In genomic region chr5:176400382-176401156, GRCh38 we compare ENCODE assay signal across 15 cellular contexts. TPM values are rescaled to one million over a fixed set of nuclear protein-coding genes. Genes with fewer than 3 reads are reported as not detected.
DNase-seq lines count a peak whose midpoint lies in the region; ATAC-seq and TF ChIP-seq lines count a peak whose summit lies in the region.
"Had no signal": no experiment of that assay in that cellular context is flagged by ENCODE, and none has a peak within 500 bp of the region (broad histone marks: within the 10 kb centered on the region; RNA-seq: fewer than 3 reads in every experiment).

No MANE protein-coding gene starts in this region.

- no peaks in the 10 kb centered on the region for H3K27me3 Mint-ChIP-seq in progenitor cell of endocrine pancreas

- H3K27ac Mint-ChIP-seq in progenitor cell of endocrine pancreas: peak overlapping the region; percentile 92
- H3K27ac Mint-ChIP-seq: activated CD8-positive, alpha-beta T cell treated with anti-CD3 and anti-CD28 coated beads, Interleukin-2, amount 10 ng/mL, durations not matched to agents 7 days and 5 days had no signal

- no peak overlapping the region for H3K4me3 ChIP-seq in right cardiac atrium (ENCODE audit: low read length)
- H3K4me3 ChIP-seq in ovary: no peak overlapping the region
- H3K4me3 ChIP-seq: ascending aorta, thoracic aorta had no signal

- peaks cover 3% of the 10 kb centered on the region for H3K36me3 Mint-ChIP-seq in progenitor cell of endocrine pancreas (ENCODE audit: insufficient read depth)

- DNase-seq in ELF-1 (ENCODE audit: low read depth, low spot score) (peak; percentile 48), SW480 (ENCODE audit: low spot score) (peak; percentile 96), right cardiac atrium (peak in 2 of 3 donors; percentile 65 to 66), progenitor cell of endocrine pancreas (ENCODE audit: low spot score, unreplicated experiment) (no peak), NCI-H748 (lab: John Stamatoyannopoulos, UW; ENCODE audit: unreplicated experiment) (no peak), NCI-H2227 (lab: John Stamatoyannopoulos, UW; ENCODE audit: unreplicated experiment) (no peak), ovary (no peak), superior temporal gyrus (ENCODE audit: extremely low spot score) (no peak)
- DNase-seq: activated CD8-positive, alpha-beta T cell treated with anti-CD3 and anti-CD28 coated beads, Interleukin-2, amount 10 ng/mL, durations not matched to agents 7 days and 5 days; Kasumi-1; NCI-H187 treated with DMSO at 0.1 percent for 48 hours; NCI-H774 had no signal

- H3K9me3 Mint-ChIP-seq in progenitor cell of endocrine pancreas (ENCODE audit: low read depth): no peaks in the 10 kb centered on the region
- H3K9me3 Mint-ChIP-seq: neural crest cell had no signal

- no peaks in the 10 kb centered on the region for H3K9me3 ChIP-seq in right cardiac atrium (ENCODE audit: control insufficient read depth, low read length)
- H3K9me3 ChIP-seq in ovary: no peaks in the 10 kb centered on the region
- H3K9me3 ChIP-seq: ascending aorta, thoracic aorta had no signal

- no peak for TF ChIP-seq POLR2A in ovary (IDR thresholded peaks at IDR 0.05)

- ATAC-seq in right cardiac atrium: peak; percentile 24 to 53
- ATAC-seq: activated CD8-positive, alpha-beta T cell treated with anti-CD3 and anti-CD28 coated beads, Interleukin-2, amount 10 ng/mL, durations not matched to agents 7 days and 5 days had no signal

- TF ChIP-seq EP300 in ovary (IDR thresholded peaks at IDR 0.05): no peak

- intact Hi-C loops in right cardiac atrium (cut with DNase I) (no loop called here), ovary (cut with DNase I) (no loop called here)

- H3K4me1 ChIP-seq in right cardiac atrium (ENCODE audit: control insufficient read depth, insufficient read depth, low read length) (peaks cover 5% of the 10 kb centered on the region), ovary (ENCODE audit: insufficient read depth) (peaks cover 18% of the 10 kb centered on the region)
- H3K4me1 ChIP-seq: ascending aorta had no signal

- H3K27ac ChIP-seq in right cardiac atrium (ENCODE audit: low read length) (peak overlapping the region; percentile 79), ovary (no peak overlapping the region)
- H3K27ac ChIP-seq: ascending aorta, thoracic aorta had no signal

- H3K36me3 ChIP-seq in ovary: no peaks in the 10 kb centered on the region

- H3K4me1 Mint-ChIP-seq in progenitor cell of endocrine pancreas (ENCODE audit: low read depth): peaks cover 4% of the 10 kb centered on the region
- H3K4me1 Mint-ChIP-seq: neural crest cell had no signal

- no peak overlapping the region for H3K4me3 Mint-ChIP-seq in progenitor cell of endocrine pancreas (ENCODE audit: low read depth)
- H3K4me3 Mint-ChIP-seq: activated CD8-positive, alpha-beta T cell treated with anti-CD3 and anti-CD28 coated beads, Interleukin-2, amount 10 ng/mL, durations not matched to agents 7 days and 5 days; neural crest cell had no signal

- H3K27me3 ChIP-seq in right cardiac atrium (ENCODE audit: control insufficient read depth, insufficient read depth): no peaks in the 10 kb centered on the region
- H3K27me3 ChIP-seq in ovary: no peaks in the 10 kb centered on the region
- H3K27me3 ChIP-seq: ascending aorta had no signal

- WGBS in right cardiac atrium: 61% methylated on average over 17 of the region's 17 CpGs
- 76 to 79% (median 77%) methylated on average over 17 of the region's 17 CpGs for WGBS in ovary, 3 donors

- TF ChIP-seq CTCF in progenitor cell of endocrine pancreas (IDR thresholded peaks at IDR 0.05; ENCODE audit: unreplicated experiment) (no peak), ovary (IDR thresholded peaks at IDR 0.05) (no peak)

RNA-seq across cellular contexts. Expression of gene HIGD2A, which starts 12.0 kb away (rescaled TPM):
- total RNA-seq in right cardiac atrium (100 to 1,000 TPM; 164 to 215 (median 180) TPM), progenitor cell of endocrine pancreas (88.0 and 96.8 TPM in 2 replicates), ovary (100 to 1,000 TPM in 4 of 7 donors, 10 to 100 TPM in 3; 64.3 to 131 (median 100) TPM)
- polyA plus RNA-seq in right cardiac atrium (349 TPM), ovary (100 to 1,000 TPM in 1 of 2 donors, 10 to 100 TPM in 1; 76.6 to 117 TPM)

RNA-seq across cellular contexts. Expression of gene NOP16, which starts 12.2 kb away (rescaled TPM):
- total RNA-seq in right cardiac atrium: 10 to 100 TPM; 16.6 to 23.3 (median 17.9) TPM
- 28.8 TPM for polyA plus RNA-seq in right cardiac atrium
- 21.9 and 26.4 TPM in 2 replicates for total RNA-seq in progenitor cell of endocrine pancreas
- 10 to 100 TPM in 6 of 7 donors, 1 to 10 TPM in 1; 8.9 to 27.0 (median 17.9) TPM for total RNA-seq in ovary
- 10 to 100 TPM; 11.1 to 12.1 TPM for polyA plus RNA-seq in ovary
- total RNA-seq: ascending aorta had no signal

RNA-seq across cellular contexts. Expression of gene CLTB, which starts 15.8 kb away (rescaled TPM):
- 100 to 1,000 TPM; 209 to 219 (median 212) TPM for total RNA-seq in right cardiac atrium
- 329 TPM for polyA plus RNA-seq in right cardiac atrium
- total RNA-seq in progenitor cell of endocrine pancreas: 27.9 and 29.1 TPM in 2 replicates
- total RNA-seq in ovary: 100 to 1,000 TPM in 5 of 7 donors, 10 to 100 TPM in 2; 79.7 to 138 (median 115) TPM
- 100 to 1,000 TPM in 1 of 2 donors, 10 to 100 TPM in 1; 35.9 to 104 TPM for polyA plus RNA-seq in ovary

RNA-seq across cellular contexts. Expression of gene ARL10, which starts 35.3 kb away (rescaled TPM):
- total RNA-seq in right cardiac atrium: 1 to 10 TPM; 5.1 to 9.7 (median 8.5) TPM
- polyA plus RNA-seq in right cardiac atrium: 5.6 TPM
- 24.5 and 29.5 TPM in 2 replicates for total RNA-seq in progenitor cell of endocrine pancreas
- total RNA-seq in ovary: 10 to 100 TPM in 5 of 7 donors, 1 to 10 TPM in 2; 4.0 to 26.7 (median 19.1) TPM
- polyA plus RNA-seq in ovary: 1 to 10 TPM; 8.4 TPM

RNA-seq across cellular contexts. Expression of gene KIAA1191, which starts 39.0 kb away (rescaled TPM):
- 10 to 100 TPM; 92.6 to 99.7 (median 97.9) TPM for total RNA-seq in right cardiac atrium
- polyA plus RNA-seq in right cardiac atrium: 70.5 TPM
- 109 and 111 TPM in 2 replicates for total RNA-seq in progenitor cell of endocrine pancreas
- total RNA-seq in ovary: 100 to 1,000 TPM in 6 of 7 donors, 10 to 100 TPM in 1; 95.3 to 149 (median 116) TPM
- 100 to 1,000 TPM in 1 of 2 donors, 10 to 100 TPM in 1; 87.5 to 166 TPM for polyA plus RNA-seq in ovary

Comparison
In these comparisons a context has a peak if more than half of its experiments do, and no peak if none do; other contexts are left out.
1. DNase-seq: peak in ELF-1 (single experiment), SW480 (single experiment) and right cardiac atrium (2 of 3); none in progenitor cell of endocrine pancreas (single experiment), NCI-H748 (single experiment), NCI-H2227 (single experiment), ovary (0 of 5) and superior temporal gyrus (single experiment).